8 cellular contexts compared by ENCODE assay signal in the genomic region with DNA sequence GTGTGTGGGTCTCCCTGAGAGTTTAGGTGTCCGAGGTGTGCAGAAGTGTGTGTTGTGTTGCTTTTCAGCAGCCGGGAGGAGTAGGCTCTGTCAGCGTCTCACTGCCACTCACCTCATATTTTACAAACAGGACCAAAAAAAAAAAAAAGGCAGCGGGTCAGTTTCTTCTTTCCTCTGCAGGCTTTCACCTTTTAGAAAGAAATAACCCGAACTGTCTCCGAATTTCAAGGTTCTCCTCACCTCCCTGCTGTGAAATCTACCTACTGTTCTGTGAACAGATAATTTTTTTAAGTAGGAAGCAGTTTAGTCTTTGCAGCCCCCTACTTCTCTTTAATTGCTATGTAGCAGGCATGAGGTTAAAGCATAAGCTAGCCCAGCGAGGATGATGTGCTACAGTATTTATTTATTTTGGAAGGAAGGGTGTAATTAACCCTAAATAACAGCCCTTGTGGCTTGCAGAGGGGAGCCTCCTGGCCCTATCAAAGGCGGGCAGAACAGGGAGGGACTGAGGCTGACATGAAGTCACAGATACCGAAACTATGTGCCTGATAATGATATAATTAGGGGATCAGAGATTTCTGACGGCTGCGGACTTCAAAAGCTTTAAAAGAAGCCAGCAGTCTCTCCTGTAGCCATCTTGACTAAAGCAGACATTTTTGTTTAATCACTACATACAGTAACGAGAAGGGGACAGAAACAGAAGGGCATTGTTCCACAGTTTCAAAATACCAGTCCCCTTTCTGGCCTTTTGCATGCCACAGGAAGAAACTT. TPM values are rescaled to one million over a fixed set of nuclear protein-coding genes. Genes with fewer than 3 reads are reported as not detected.
DNase-seq lines count a peak whose midpoint lies in the region; TF ChIP-seq lines count a peak whose summit lies in the region.

No MANE protein-coding gene starts in this region.

- H3K27ac Mint-ChIP-seq in activated CD4-positive, alpha-beta T cell treated with anti-CD3 and anti-CD28 coated beads, Interleukin-2, amount 10 ng/mL, durations not matched to agents 7 days and 5 days, result no peak overlapping the region

- H3K9ac ChIP-seq in SK-N-MC (ENCODE audit: insufficient read length), result peak overlapping the region; percentile 73
- H3K9ac ChIP-seq in parathyroid adenoma, result no peak overlapping the region

- POLR2A ChIA-PET in activated CD4-positive, alpha-beta T cell treated with anti-CD3 and anti-CD28 coated beads, Interleukin-2, amount 10 ng/mL, durations not matched to agents 7 days and 5 days (lab: Charles Lee), result no interaction called here

- peaks cover 27% of the 10 kb centered on the region for H3K36me3 ChIP-seq in SK-N-MC (ENCODE audit: insufficient read depth, low read length)
- no peaks in the 10 kb centered on the region for H3K36me3 ChIP-seq in parathyroid adenoma (ENCODE audit: control insufficient read depth, insufficient read depth, low read length)

- no peaks in the 10 kb centered on the region for H3K27me3 ChIP-seq in parathyroid adenoma (ENCODE audit: control insufficient read depth, insufficient read depth, low read length)

- H3K4me3 ChIP-seq in SK-N-MC, result peak overlapping the region; percentile 89
- peak overlapping the region; percentile 75 for H3K4me3 ChIP-seq in fibroblast of pulmonary artery (replicated peaks; ENCODE audit: low read depth, low read length)
- H3K4me3 ChIP-seq in parathyroid adenoma (ENCODE audit: low read depth, low read length), result peak overlapping the region; percentile 65

- H3K4me1 ChIP-seq in parathyroid adenoma, result no peaks in the 10 kb centered on the region

- peaks cover 69% of the 10 kb centered on the region for H3K27me3 Mint-ChIP-seq in activated CD4-positive, alpha-beta T cell treated with anti-CD3 and anti-CD28 coated beads, Interleukin-2, amount 10 ng/mL, durations not matched to agents 7 days and 5 days

- H3K79me2 ChIP-seq in parathyroid adenoma, result no peaks in the 10 kb centered on the region

- CTCF ChIA-PET in activated CD4-positive, alpha-beta T cell treated with anti-CD3 and anti-CD28 coated beads, Interleukin-2, amount 10 ng/mL, durations not matched to agents 7 days and 5 days (lab: Charles Lee), result interaction anchor here (0.8 kb wide), 1 partner anchor 12 kb away, joined by 3 read pairs; no protein-coding TSS in a partner anchor

- H2AFZ ChIP-seq in parathyroid adenoma, result peak overlapping the region; percentile 88

- H3K4me2 ChIP-seq in parathyroid adenoma (ENCODE audit: low read length), result peak overlapping the region; percentile 96

- no peak for TF ChIP-seq CTCF in fibroblast of pulmonary artery (IDR thresholded peaks at IDR 0.05; ENCODE audit: low read length, missing control alignments)
- TF ChIP-seq CTCF in parathyroid adenoma (IDR thresholded peaks at IDR 0.05), result no peak

- H3K27ac ChIP-seq in SK-N-MC (no peak overlapping the region), parathyroid adenoma (no peak overlapping the region)

- H3K9me3 ChIP-seq in SK-N-MC (ENCODE audit: low read depth, low read length) (no peaks in the 10 kb centered on the region), parathyroid adenoma (ENCODE audit: control insufficient read depth, low read length) (no peaks in the 10 kb centered on the region)

- H3K4me3 Mint-ChIP-seq in activated CD4-positive, alpha-beta T cell treated with anti-CD3 and anti-CD28 coated beads, Interleukin-2, amount 10 ng/mL, durations not matched to agents 7 days and 5 days, result peak overlapping the region; percentile 63

- H3K36me3 Mint-ChIP-seq in activated CD4-positive, alpha-beta T cell treated with anti-CD3 and anti-CD28 coated beads, Interleukin-2, amount 10 ng/mL, durations not matched to agents 7 days and 5 days (ENCODE audit: low read depth), result peaks cover 4% of the 10 kb centered on the region

- no peak for DNase-seq in activated CD4-positive, alpha-beta T cell treated with anti-CD3 and anti-CD28 coated beads, Interleukin-2, amount 10 ng/mL, durations not matched to agents 7 days and 5 days
- DNase-seq in activated CD4-positive, alpha-beta T cell treated with anti-CD3 and anti-CD28 coated beads for 4 hours, result no peak
- no peak for DNase-seq in SK-N-MC (ENCODE audit: low read depth, low spot score)
- DNase-seq in fibroblast of pulmonary artery (ENCODE audit: low read depth), result peak; percentile 31
- no peak for DNase-seq in GM19238 (ENCODE audit: insufficient read length, low spot score)
- no peak for DNase-seq in T1000 (lab: John Stamatoyannopoulos, UW)
- no peak for DNase-seq in AG08395 (ENCODE audit: low spot score)

- no peaks in the 10 kb centered on the region for H3K9me3 Mint-ChIP-seq in activated CD4-positive, alpha-beta T cell treated with anti-CD3 and anti-CD28 coated beads, Interleukin-2, amount 10 ng/mL, durations not matched to agents 7 days and 5 days

- peaks cover 25% of the 10 kb centered on the region for H3K4me1 Mint-ChIP-seq in activated CD4-positive, alpha-beta T cell treated with anti-CD3 and anti-CD28 coated beads, Interleukin-2, amount 10 ng/mL, durations not matched to agents 7 days and 5 days

RNA-seq across cellular contexts. Expression of gene BAMBI, which starts 1.6 kb away (rescaled TPM):
- not detected for total RNA-seq in activated CD4-positive, alpha-beta T cell treated with anti-CD3 and anti-CD28 coated beads, Interleukin-2, amount 10 ng/mL, durations not matched to agents 7 days and 5 days
